In genomic region chr15:70853270-70853854, GRCh38 we compare ENCODE assay signal across 8 cellular contexts. TPM values are rescaled to one million over a fixed set of nuclear protein-coding genes. Genes with fewer than 3 reads are reported as not detected.
DNase-seq lines count a peak whose midpoint lies in the region; ATAC-seq, FAIRE-seq and TF ChIP-seq lines count a peak whose summit lies in the region.

No MANE protein-coding gene starts in this region.

- H3K4ac ChIP-seq in mesendoderm (ENCODE audit: low read depth, low read length) = peak overlapping the region; percentile 39

- DNase-seq in NCI-H510A (lab: John Stamatoyannopoulos, UW) (peak; percentile 10), NCI-H510A treated with DMSO at 0.1 percent for 48 hours (lab: John Stamatoyannopoulos, UW) (no peak), RCC 7860 (ENCODE audit: low spot score) (peak; percentile 53), mesendoderm (peak; percentile 83), upper lobe of left lung (no peak), DMS79 (lab: John Stamatoyannopoulos, UW) (no peak), NCI-H128 (lab: John Stamatoyannopoulos, UW; ENCODE audit: unreplicated experiment) (no peak)
- no peak for DNase-seq in effector memory CD8-positive, alpha-beta T cell

- no peak overlapping the region for H2AK5ac ChIP-seq in mesendoderm (ENCODE audit: low read length)

- H3K36me3 Mint-ChIP-seq in effector memory CD8-positive, alpha-beta T cell (ENCODE audit: insufficient read depth) = no peaks in the 10 kb centered on the region

- H2BK15ac ChIP-seq in mesendoderm (replicated peaks; ENCODE audit: low read depth) = no peak overlapping the region

- H2BK5ac ChIP-seq in mesendoderm (ENCODE audit: low read length) = no peak overlapping the region

- H3K4me2 ChIP-seq in mesendoderm (ENCODE audit: low read length) = peak overlapping the region; percentile 85

- H3K27me3 Mint-ChIP-seq in effector memory CD8-positive, alpha-beta T cell = peaks cover 78 to 80% of the 10 kb centered on the region in 2 donors

- H3K36me3 ChIP-seq in mesendoderm (ENCODE audit: control insufficient read depth, insufficient read depth, low read length) = no peaks in the 10 kb centered on the region
- H3K36me3 ChIP-seq in upper lobe of left lung = no peaks in the 10 kb centered on the region

- no CpG with 5 or more reads among the region's 38 CpGs for WGBS in mesendoderm (ENCODE audit: extremely low coverage, insufficient coverage, low lambda C conversion rate)
- WGBS in upper lobe of left lung, 2 donors = 19 to 30% methylated on average over 10 to 11 of the region's 38 CpGs

- H3K9me3 ChIP-seq in upper lobe of left lung = no peaks in the 10 kb centered on the region

- H4K8ac ChIP-seq in mesendoderm (ENCODE audit: low read depth, low read length) = no peak overlapping the region

- no peak overlapping the region for H3K23ac ChIP-seq in mesendoderm (ENCODE audit: low read length)

- peak overlapping the region; percentile 86 for H3K27ac ChIP-seq in mesendoderm (ENCODE audit: low read depth, low read length)
- H3K27ac ChIP-seq in upper lobe of left lung = peak overlapping the region; percentile 87 to 91 (median 90)

- no peak for ATAC-seq in effector memory CD8-positive, alpha-beta T cell (replicated peaks)
- peak in 1 of 2 donors; percentile 54 for ATAC-seq in upper lobe of left lung (ENCODE audit: low FRiP score in 2 of 2)

- peak overlapping the region; percentile 64 for H3K4me3 ChIP-seq in mesendoderm (ENCODE audit: low read length)
- H3K4me3 ChIP-seq in upper lobe of left lung = peak overlapping the region; percentile 28 to 72 (median 63)

- H3K56ac ChIP-seq in mesendoderm (ENCODE audit: low read length) = peak overlapping the region; percentile 91

- peaks cover 2% of the 10 kb centered on the region for H3K79me1 ChIP-seq in mesendoderm (ENCODE audit: low read length)

- H3K4me1 ChIP-seq in mesendoderm (ENCODE audit: control insufficient read depth, low read depth, low read length) = no peaks in the 10 kb centered on the region
- H3K4me1 ChIP-seq in upper lobe of left lung = peaks cover 6 to 21% (median 16%) of the 10 kb centered on the region in 4 donors

- peak overlapping the region; percentile 64 for H3K18ac ChIP-seq in mesendoderm (ENCODE audit: low read length)

- H4K5ac ChIP-seq in mesendoderm (ENCODE audit: low read length) = no peak overlapping the region

- H3K9ac ChIP-seq in mesendoderm (ENCODE audit: low read length) = peak overlapping the region; percentile 84

- no peak for TF ChIP-seq EP300 in upper lobe of left lung (IDR thresholded peaks at IDR 0.05)

- TF ChIP-seq POLR2A in upper lobe of left lung (IDR thresholded peaks at IDR 0.05) = peak in 1 of 4 donors; percentile 8

- H3K27ac Mint-ChIP-seq in effector memory CD8-positive, alpha-beta T cell = no peak overlapping the region

- no peak for TF ChIP-seq CTCF in upper lobe of left lung (IDR thresholded peaks at IDR 0.05)

- no peaks in the 10 kb centered on the region for H3K9me3 Mint-ChIP-seq in effector memory CD8-positive, alpha-beta T cell

- H3K4me1 Mint-ChIP-seq in effector memory CD8-positive, alpha-beta T cell (ENCODE audit: low read depth in 2 of 2) = peaks cover 5 to 6% of the 10 kb centered on the region in 2 donors

- H3K79me2 ChIP-seq in mesendoderm (ENCODE audit: control insufficient read depth, insufficient read depth, low read length) = peaks cover 1% of the 10 kb centered on the region

- H3K27me3 ChIP-seq in mesendoderm (ENCODE audit: insufficient read depth, low read length, poor library complexity) = no peaks in the 10 kb centered on the region
- H3K27me3 ChIP-seq in upper lobe of left lung = peaks cover 0 to 13% (median 9%) of the 10 kb centered on the region in 4 donors

- peak overlapping the region; percentile 38 to 54 for H3K4me3 Mint-ChIP-seq in effector memory CD8-positive, alpha-beta T cell

- no peak overlapping the region for H2BK120ac ChIP-seq in mesendoderm (ENCODE audit: low read depth, low read length)

- FAIRE-seq in RCC 7860 (lab: Jason Lieb, UNC) = no peak

RNA-seq across cellular contexts. Expression of gene LARP6, which starts 0.6 kb away (rescaled TPM):
- 17.5 TPM for polyA plus RNA-seq in mesendoderm (2013, experiment 1 of 2)
- 17.6 TPM for polyA plus RNA-seq in mesendoderm (2013, experiment 2 of 2)
- 10 to 100 TPM in 1 of 6 donors, 1 to 10 TPM in 5; 1.0 to 12.0 (median 5.2) TPM for total RNA-seq in upper lobe of left lung

RNA-seq across cellular contexts. Expression of gene THAP10, which starts 38.9 kb away (rescaled TPM):
- polyA plus RNA-seq in mesendoderm (2013, experiment 1 of 2) = 3.1 TPM
- 3.6 TPM for polyA plus RNA-seq in mesendoderm (2013, experiment 2 of 2)
- total RNA-seq in upper lobe of left lung = 1 to 10 TPM; 1.6 to 4.0 (median 2.1) TPM

RNA-seq across cellular contexts. Expression of gene LRRC49, which starts 39.3 kb away (rescaled TPM):
- polyA plus RNA-seq in mesendoderm (2013, experiment 1 of 2) = 5.2 TPM
- 5.2 TPM for polyA plus RNA-seq in mesendoderm (2013, experiment 2 of 2)
- 10 to 100 TPM in 3 of 6 donors, 1 to 10 TPM in 3; 3.0 to 26.7 (median 9.2) TPM for total RNA-seq in upper lobe of left lung

Comparison
In these comparisons a context has a peak if more than half of its experiments do, and no peak if none do; other contexts are left out.
1. DNase-seq: peak in NCI-H510A (single experiment), RCC 7860 (single experiment) and mesendoderm (single experiment); none in NCI-H510A treated with DMSO at 0.1 percent for 48 hours (single experiment), effector memory CD8-positive, alpha-beta T cell (0 of 3), upper lobe of left lung (0 of 2), DMS79 (single experiment) and NCI-H128 (single experiment).